16 cellular contexts compared by ENCODE assay signal in genomic region chr1:112893288-112894009, GRCh38.
DNase-seq lines count a peak whose midpoint lies in the region; ATAC-seq, FAIRE-seq and TF ChIP-seq lines count a peak whose summit lies in the region.
"Had no signal": no experiment of that assay in that cellular context is flagged by ENCODE, and none has a peak within 500 bp of the region (broad histone marks: within the 10 kb centered on the region; RNA-seq: fewer than 3 reads in every experiment).

No MANE protein-coding gene starts in this region.

- H3K27me3 ChIP-seq in K562 (ENCODE audit: control insufficient read depth in 2 of 2, insufficient read depth in 2 of 2, low read length in 2 of 2) (no peaks in the 10 kb centered on the region), esophagus muscularis mucosa (no peaks in the 10 kb centered on the region)
- H3K27me3 ChIP-seq: BLaER1 had no signal

- peak overlapping the region; percentile 28 for H3K27ac Mint-ChIP-seq in activated naive CD4-positive, alpha-beta T cell treated with anti-CD3 and anti-CD28 coated beads, Interleukin-2, amount 10 ng/mL, durations not matched to agents 7 days and 5 days
- H3K27ac Mint-ChIP-seq: CD4-positive, alpha-beta memory T cell had no signal

- POLR2A ChIA-PET in K562 (lab: Yijun Ruan, JAX), result interaction anchor here (0.6 to 3.6 kb wide), 6 partner anchors 11 to 1850 kb away, joined by 3 to 14 read pairs (median 4); no protein-coding TSS in a partner anchor

- H3K4me1 ChIP-seq in K562 (replicated peaks in 1 of 2; ENCODE audit: control insufficient read depth in 2 of 2, insufficient read depth in 2 of 2, low read length in 2 of 2), result peaks cover 17 to 19% of the 10 kb centered on the region in 2 experiments; a peak in 4 of 5 replicates
- no peaks in the 10 kb centered on the region for H3K4me1 ChIP-seq in esophagus muscularis mucosa
- H3K4me1 ChIP-seq: BLaER1 had no signal

- BruUV-seq in K562 (replicated peaks; lab: Mats Ljungman, UMichigan), result no TSS peak

- peaks cover 10% of the 10 kb centered on the region for H3K9me3 ChIP-seq in K562 (replicated peaks; ENCODE audit: control insufficient read depth, insufficient read depth, low read depth, low read length)
- peaks cover 0 to 25% (median 12%) of the 10 kb centered on the region in 4 donors for H3K9me3 ChIP-seq in esophagus muscularis mucosa

- no peak overlapping the region for H3K4me3 Mint-ChIP-seq in activated naive CD4-positive, alpha-beta T cell treated with anti-CD3 and anti-CD28 coated beads, Interleukin-2, amount 10 ng/mL, durations not matched to agents 7 days and 5 days
- H3K4me3 Mint-ChIP-seq: CD14-positive monocyte had no signal

- FAIRE-seq in K562 (lab: Jason Lieb, UNC) (peak; percentile 56), GM19239 (lab: Jason Lieb, UNC) (no peak)
- FAIRE-seq: H1 had no signal

- intact Hi-C loops in K562 (cut with micrococcal nuclease) (no loop called here), esophagus muscularis mucosa (cut with DNase I) (no loop called here)

- no peak for DNase-seq in activated naive CD4-positive, alpha-beta T cell treated with anti-CD3 and anti-CD28 coated beads, Interleukin-2, amount 10 ng/mL, durations not matched to agents 7 days and 5 days
- DNase-seq in activated naive CD4-positive, alpha-beta T cell (lab: John Stamatoyannopoulos, UW), result no peak
- peak in 2 of 4 experiments; percentile 54 to 75 for DNase-seq in K562 (ENCODE audit: extremely low read depth in 1 of 4, low spot score in 3 of 4)
- DNase-seq in esophagus muscularis mucosa (ENCODE audit: extremely low spot score), result peak; percentile 21
- DNase-seq in foreskin fibroblast, result no peak
- DNase-seq in germinal center (ENCODE audit: low spot score), result no peak
- DNase-seq in GM19239 (ENCODE audit: insufficient read length, low spot score), result no peak
- DNase-seq in SIG-M5 (lab: John Stamatoyannopoulos, UW), result no peak
- DNase-seq: 8988T; CD4-positive, alpha-beta memory T cell; DMS79 treated with DMSO at 0.1 percent for 48 hours; GF-D8 had no signal

- H3K36me3 ChIP-seq in K562 (ENCODE audit: control insufficient read depth, insufficient read depth, low read length) (no peaks in the 10 kb centered on the region), esophagus muscularis mucosa (no peaks in the 10 kb centered on the region)
- H3K36me3 ChIP-seq: BLaER1, HAP-1 had no signal

- no peak for TF ChIP-seq POLR2A in K562 (conservative IDR thresholded peaks at IDR 0.05)
- no peak for TF ChIP-seq POLR2A in esophagus muscularis mucosa (IDR thresholded peaks at IDR 0.05; ENCODE audit: low read depth)

- TF ChIP-seq EP300 in K562 (IDR thresholded peaks at IDR 0.05; ENCODE audit: low read length) (peak; percentile 83), esophagus muscularis mucosa (IDR thresholded peaks at IDR 0.05) (no peak)

- H3K4me2 ChIP-seq in K562 (ENCODE audit: insufficient read depth, low read length), result 0 out of 2 replicates have a peak overlapping the region, but pooled peaks have one; percentile 13
- H3K4me2 ChIP-seq: BLaER1 had no signal

- in situ Hi-C loops in K562 (cut with MboI), result no loop called here

- peak overlapping the region; percentile 36; the same call in 2 of the 3 replicates for H3K27ac ChIP-seq in K562 (ENCODE audit: extremely low read depth, low read depth, low read length)
- H3K27ac ChIP-seq in esophagus muscularis mucosa (replicated peaks in 1 of 4), result no peak overlapping the region
- H3K27ac ChIP-seq: BLaER1 had no signal

- no peaks in the 10 kb centered on the region for H3K79me2 ChIP-seq in K562 (ENCODE audit: control insufficient read depth, insufficient read depth, low read length)

- no peak for TF ChIP-seq RAD21 in K562 (CRISPR knock-in tag; conservative IDR thresholded peaks at IDR 0.05 in 1 of 2, IDR thresholded peaks at IDR 0.05 in 1 of 2)

- peaks cover 21% of the 10 kb centered on the region for H3K9me3 Mint-ChIP-seq in activated naive CD4-positive, alpha-beta T cell treated with anti-CD3 and anti-CD28 coated beads, Interleukin-2, amount 10 ng/mL, durations not matched to agents 7 days and 5 days

- no peak for TF ChIP-seq CTCF in K562 (IDR thresholded peaks at IDR 0.05 in 2 of 3, conservative IDR thresholded peaks at IDR 0.05 in 1 of 3; ENCODE audit: insufficient read depth in 2 of 3, low read depth in 1 of 3, low read length in 3 of 3)
- no peak for TF ChIP-seq CTCF in esophagus muscularis mucosa (IDR thresholded peaks at IDR 0.05)
- TF ChIP-seq CTCF in foreskin fibroblast (IDR thresholded peaks at IDR 0.05; ENCODE audit: low read depth, low read length), result no peak

- no peak overlapping the region for H2AFZ ChIP-seq in K562 (ENCODE audit: low read depth, low read length)

- H3K9me1 ChIP-seq in K562 (ENCODE audit: control insufficient read depth, insufficient read depth, low read length), result no peaks in the 10 kb centered on the region

- WGBS in K562 (ENCODE audit: insufficient coverage, low coverage, missing lambda C conversion rate), result 26% methylated on average over 6 of the region's 6 CpGs
- WGBS in esophagus muscularis mucosa, result 91% methylated on average over 6 of the region's 6 CpGs

- no peak overlapping the region for H3K9ac ChIP-seq in K562 (ENCODE audit: insufficient read depth in 1 of 2, low read depth in 2 of 2, low read length in 2 of 2)
- H3K9ac ChIP-seq: BLaER1 had no signal

- no peaks in the 10 kb centered on the region for H3K4me1 Mint-ChIP-seq in activated naive CD4-positive, alpha-beta T cell treated with anti-CD3 and anti-CD28 coated beads, Interleukin-2, amount 10 ng/mL, durations not matched to agents 7 days and 5 days
- H3K4me1 Mint-ChIP-seq: CD14-positive monocyte; CD4-positive, alpha-beta memory T cell had no signal

- H3K4me3 ChIP-seq in K562, result no peak overlapping the region
- no peak overlapping the region for H3K4me3 ChIP-seq in esophagus muscularis mucosa
- no peak overlapping the region for H3K4me3 ChIP-seq in foreskin fibroblast (ENCODE audit: low read depth in 1 of 2, low read length in 2 of 2)
- H3K4me3 ChIP-seq: BLaER1, HAP-1 had no signal

- ATAC-seq in K562, result peak; percentile 70

- no peaks in the 10 kb centered on the region for H3K36me3 Mint-ChIP-seq in activated naive CD4-positive, alpha-beta T cell treated with anti-CD3 and anti-CD28 coated beads, Interleukin-2, amount 10 ng/mL, durations not matched to agents 7 days and 5 days
- H3K36me3 Mint-ChIP-seq: CD14-positive monocyte had no signal

- CTCF ChIA-PET in activated naive CD4-positive, alpha-beta T cell treated with anti-CD3 and anti-CD28 coated beads, Interleukin-2, amount 10 ng/mL, durations not matched to agents 7 days and 5 days (lab: Charles Lee), result interaction anchor here (1.3 kb wide), 1 partner anchor 13 kb away, joined by 3 read pairs; no protein-coding TSS in a partner anchor
- CTCF ChIA-PET in K562 (lab: Yijun Ruan, JAX; ENCODE audit: low intra/inter-chr PET ratio), result no interaction called here

- no peaks in the 10 kb centered on the region for H4K20me1 ChIP-seq in K562 (replicated peaks; ENCODE audit: control insufficient read depth, insufficient read depth, low read length)
- H4K20me1 ChIP-seq: BLaER1 had no signal

- H3K27me3 Mint-ChIP-seq in activated naive CD4-positive, alpha-beta T cell treated with anti-CD3 and anti-CD28 coated beads, Interleukin-2, amount 10 ng/mL, durations not matched to agents 7 days and 5 days, result peaks cover 7% of the 10 kb centered on the region

TF ChIP-seq in K562, 482 proteins besides CTCF, POLR2A, EP300 and RAD21 (continues in another document):
- TF ChIP-seq TOE1 (IDR thresholded peaks at IDR 0.05; ENCODE audit: borderline replicate concordance) (peak; percentile 29; the same call in 1 of the 2 replicates), TOE1 (CRISPR knock-in tag; IDR thresholded peaks at IDR 0.05; ENCODE audit: borderline replicate concordance, low read depth) (no peak), RBFOX2 (IDR thresholded peaks at IDR 0.05; ENCODE audit: low read depth, low read length) (no peak), ZNF384 (IDR thresholded peaks at IDR 0.05; ENCODE audit: low read depth, low read length) (0 out of 2 replicates have a peak, but pooled peaks have one; percentile 8), HDAC2 (IDR thresholded peaks at IDR 0.05) (peak; percentile 61; the same call in 1 of the 2 replicates), THAP7 (CRISPR knock-in tag; IDR thresholded peaks at IDR 0.05) (no peak), KLF16 (IDR thresholded peaks at IDR 0.05) (peak; percentile 91), CREM (IDR thresholded peaks at IDR 0.05; ENCODE audit: low read depth) (0 out of 2 replicates have a peak, but pooled peaks have one; percentile 10), GATAD2A (IDR thresholded peaks at IDR 0.05) (0 out of 2 replicates have a peak, but pooled peaks have one; percentile 50), SOX6 (IDR thresholded peaks at IDR 0.05) (peak; percentile 63), MCM2 (IDR thresholded peaks at IDR 0.05; ENCODE audit: low read depth) (no peak), ZBTB12 (CRISPR knock-in tag; IDR thresholded peaks at IDR 0.05) (no peak), NRF1 (conservative IDR thresholded peaks at IDR 0.05 in 1 of 2, IDR thresholded peaks at IDR 0.05 in 1 of 2) (no peak)
